In genomic region chr7:132607656-132608055, GRCh38 we compare ENCODE assay signal across 22 cellular contexts. TPM values are rescaled to one million over a fixed set of nuclear protein-coding genes. Genes with fewer than 3 reads are reported as not detected.
DNase-seq lines count a peak whose midpoint lies in the region; ATAC-seq, FAIRE-seq and TF ChIP-seq lines count a peak whose summit lies in the region.
"Had no signal": no experiment of that assay in that cellular context is flagged by ENCODE, and none has a peak within 500 bp of the region (broad histone marks: within the 10 kb centered on the region; RNA-seq: fewer than 3 reads in every experiment).

No MANE protein-coding gene starts in this region.

- H2BK12ac ChIP-seq in neuronal stem cell (ENCODE audit: low read length): no peak overlapping the region

- in situ Hi-C loops in IMR-90 (cut with MboI; ENCODE audit: low sequenced_read_pairs): no loop called here

- 0 out of 2 replicates have a peak, but pooled peaks cover 4% of the 10 kb centered on the region for H3K9me2 ChIP-seq in Karpas-422 (replicated peaks; ENCODE audit: insufficient read depth, low read length)

- H3K4me2 ChIP-seq in IMR-90 (ENCODE audit: low read depth, low read length): no peak overlapping the region
- no peak overlapping the region for H3K4me2 ChIP-seq in neuronal stem cell (ENCODE audit: insufficient read depth, low read length, poor library complexity, severe bottlenecking)
- H3K4me2 ChIP-seq in Karpas-422 (ENCODE audit: low read depth, low read length, poor library complexity, severe bottlenecking): no peak overlapping the region
- H3K4me2 ChIP-seq: A549; BLaER1 treated with 17β-estradiol and CSF1 and Interleukin-3, amounts not matched to agents 10 nM and 100 nM had no signal

- H2AK9ac ChIP-seq in IMR-90 (replicated peaks; ENCODE audit: low read depth, low read length, poor library complexity): no peak overlapping the region

- no peaks in the 10 kb centered on the region for H3K36me3 Mint-ChIP-seq in Calu3 (ENCODE audit: insufficient read depth, unreplicated experiment)
- H3K36me3 Mint-ChIP-seq in CD4-positive, alpha-beta memory T cell: no peaks in the 10 kb centered on the region
- H3K36me3 Mint-ChIP-seq: CD14-positive monocyte had no signal

- no peaks in the 10 kb centered on the region for H3K27me3 ChIP-seq in IMR-90 (ENCODE audit: control insufficient read depth, insufficient read depth, low read length)
- H3K27me3 ChIP-seq in neuronal stem cell (ENCODE audit: control insufficient read depth in 3 of 3, insufficient read depth in 3 of 3, low read depth in 1 of 3, low read length in 3 of 3): no peaks in the 10 kb centered on the region
- no peaks in the 10 kb centered on the region for H3K27me3 ChIP-seq in Karpas-422 (ENCODE audit: low read length)
- no peaks in the 10 kb centered on the region for H3K27me3 ChIP-seq in CD4-positive, alpha-beta memory T cell (ENCODE audit: insufficient read depth, low read length)
- H3K27me3 ChIP-seq: BE2C; BLaER1 treated with 17β-estradiol and CSF1 and Interleukin-3, amounts not matched to agents 10 nM and 100 nM had no signal

- H4K5ac ChIP-seq in IMR-90 (ENCODE audit: low read depth, low read length): no peak overlapping the region

- H3K4me1 ChIP-seq in IMR-90 (ENCODE audit: control insufficient read depth, insufficient read depth, low read length): no peaks in the 10 kb centered on the region
- H3K4me1 ChIP-seq in neuronal stem cell (ENCODE audit: control insufficient read depth in 2 of 2, insufficient read depth in 1 of 2, low read depth in 1 of 2, low read length in 2 of 2): peaks cover 0 to 3% of the 10 kb centered on the region in 2 donors
- no peaks in the 10 kb centered on the region for H3K4me1 ChIP-seq in Karpas-422 (ENCODE audit: low read length)
- no peaks in the 10 kb centered on the region for H3K4me1 ChIP-seq in CD4-positive, alpha-beta memory T cell (ENCODE audit: insufficient read depth, low read length)
- H3K4me1 ChIP-seq: A549, BE2C had no signal

- intact Hi-C loops in IMR-90 (cut with micrococcal nuclease): no loop called here
- intact Hi-C loops in Calu3 (cut with micrococcal nuclease; ENCODE audit: unreplicated experiment): no loop called here
- intact Hi-C loops in CD4-positive, alpha-beta memory T cell (cut with micrococcal nuclease): no loop called here

- H3K4me3 ChIP-seq in IMR-90 (ENCODE audit: insufficient read depth, low read depth, low read length) (no peak overlapping the region), neuronal stem cell (ENCODE audit: low read length in 2 of 2) (peak overlapping the region in 1 of 2 donors; percentile 31), Karpas-422 (ENCODE audit: low read length) (no peak overlapping the region)
- H3K4me3 ChIP-seq in CD4-positive, alpha-beta memory T cell (ENCODE audit: low read length in 2 of 2): no peak overlapping the region
- H3K4me3 ChIP-seq: A549; BLaER1 treated with 17β-estradiol and CSF1 and Interleukin-3, amounts not matched to agents 10 nM and 100 nM had no signal

- no peak overlapping the region for H2AFZ ChIP-seq in IMR-90 (replicated peaks; ENCODE audit: low read length, poor library complexity)
- H2AFZ ChIP-seq in neuronal stem cell (ENCODE audit: low read length): no peak overlapping the region
- H2AFZ ChIP-seq in Karpas-422 (ENCODE audit: low read length): no peak overlapping the region

- H3K14ac ChIP-seq in IMR-90 (replicated peaks; ENCODE audit: low read depth, low read length): no peak overlapping the region
- no peak overlapping the region for H3K14ac ChIP-seq in neuronal stem cell (ENCODE audit: low read length)

- H2BK15ac ChIP-seq in IMR-90 (ENCODE audit: low read depth, low read length) (no peak overlapping the region), neuronal stem cell (ENCODE audit: low read length) (no peak overlapping the region)

- peaks cover 49% of the 10 kb centered on the region for H3K27me3 Mint-ChIP-seq in Calu3 (ENCODE audit: unreplicated experiment)
- peaks cover 4 to 8% of the 10 kb centered on the region in 2 donors for H3K27me3 Mint-ChIP-seq in CD4-positive, alpha-beta memory T cell
- H3K27me3 Mint-ChIP-seq: CD4-positive, alpha-beta T cell had no signal

- H3K36me3 ChIP-seq in IMR-90 (ENCODE audit: control insufficient read depth, insufficient read depth, low read length) (no peaks in the 10 kb centered on the region), neuronal stem cell (replicated peaks in 1 of 2; ENCODE audit: control insufficient read depth in 2 of 2, insufficient read depth in 2 of 2, low read length in 2 of 2) (no peaks in the 10 kb centered on the region), Karpas-422 (ENCODE audit: insufficient read depth, low read length) (no peaks in the 10 kb centered on the region)
- H3K36me3 ChIP-seq in CD4-positive, alpha-beta memory T cell (ENCODE audit: insufficient read depth, low read length): no peaks in the 10 kb centered on the region
- H3K36me3 ChIP-seq: BE2C; BLaER1 treated with 17β-estradiol and CSF1 and Interleukin-3, amounts not matched to agents 10 nM and 100 nM had no signal

- H3K9me3 Mint-ChIP-seq in Calu3 (ENCODE audit: low read depth, unreplicated experiment): no peaks in the 10 kb centered on the region
- no peaks in the 10 kb centered on the region for H3K9me3 Mint-ChIP-seq in CD4-positive, alpha-beta memory T cell
- H3K9me3 Mint-ChIP-seq: CD14-positive monocyte; CD4-positive, alpha-beta T cell had no signal

- H4K8ac ChIP-seq in IMR-90 (ENCODE audit: low read depth in 2 of 2, low read length in 2 of 2) (no peak overlapping the region), neuronal stem cell (ENCODE audit: low read depth, low read length) (no peak overlapping the region)

- H3K4me1 Mint-ChIP-seq in Calu3 (ENCODE audit: low read depth, unreplicated experiment): no peaks in the 10 kb centered on the region
- H3K4me1 Mint-ChIP-seq in CD4-positive, alpha-beta memory T cell: no peaks in the 10 kb centered on the region
- H3K4me1 Mint-ChIP-seq: CD14-positive monocyte had no signal

- no peak overlapping the region for H2AK5ac ChIP-seq in IMR-90 (ENCODE audit: low read depth, low read length)
- no peak overlapping the region for H2AK5ac ChIP-seq in neuronal stem cell (ENCODE audit: low read depth, low read length)

- no peaks in the 10 kb centered on the region for H3K79me2 ChIP-seq in Karpas-422 (ENCODE audit: low read length)

- TF ChIP-seq CTCF in IMR-90 (conservative IDR thresholded peaks at IDR 0.05; ENCODE audit: low read depth, low read length) (no peak), Calu3 (IDR thresholded peaks at IDR 0.05; ENCODE audit: unreplicated experiment) (no peak)

- H3K27ac ChIP-seq in IMR-90 (ENCODE audit: insufficient read depth, low read length): no peak overlapping the region
- no peak overlapping the region for H3K27ac ChIP-seq in neuronal stem cell (replicated peaks; ENCODE audit: low read length)
- H3K27ac ChIP-seq in Karpas-422 (ENCODE audit: low read length): no peak overlapping the region
- H3K27ac ChIP-seq in CD4-positive, alpha-beta memory T cell (ENCODE audit: low read depth, low read length): no peak overlapping the region
- H3K27ac ChIP-seq: A549; BLaER1 treated with 17β-estradiol and CSF1 and Interleukin-3, amounts not matched to agents 10 nM and 100 nM had no signal

- H3K56ac ChIP-seq in IMR-90 (ENCODE audit: extremely low read depth, insufficient read depth, low read length): no peak overlapping the region

- no peak overlapping the region for H3K4ac ChIP-seq in IMR-90 (ENCODE audit: low read depth, low read length)
- no peak overlapping the region for H3K4ac ChIP-seq in neuronal stem cell (ENCODE audit: low read length)

- BruUV-seq in IMR-90 (replicated peaks; lab: Mats Ljungman, UMichigan) (no TSS peak), Calu3 (replicated peaks; lab: Mats Ljungman, UMichigan) (no TSS peak)

- TF ChIP-seq RAD21 in IMR-90 (IDR thresholded peaks at IDR 0.05; ENCODE audit: low read length): no peak

- no peak overlapping the region for H3K4me3 Mint-ChIP-seq in Calu3 (ENCODE audit: low read depth, unreplicated experiment)
- H3K4me3 Mint-ChIP-seq in CD4-positive, alpha-beta memory T cell: no peak overlapping the region
- H3K4me3 Mint-ChIP-seq: CD14-positive monocyte; CD4-positive, alpha-beta T cell had no signal

- H2BK20ac ChIP-seq in IMR-90 (ENCODE audit: low read depth, low read length): no peak overlapping the region

- no peaks in the 10 kb centered on the region for H3K9me3 ChIP-seq in IMR-90 (ENCODE audit: control insufficient read depth, insufficient read depth, low read length)
- no peaks in the 10 kb centered on the region for H3K9me3 ChIP-seq in neuronal stem cell (replicated peaks in 1 of 2; ENCODE audit: control insufficient read depth in 2 of 2, insufficient read depth in 1 of 2, low read depth in 1 of 2, low read length in 2 of 2)
- no peaks in the 10 kb centered on the region for H3K9me3 ChIP-seq in Karpas-422 (ENCODE audit: low read length)
- no peaks in the 10 kb centered on the region for H3K9me3 ChIP-seq in CD4-positive, alpha-beta memory T cell (ENCODE audit: control insufficient read depth in 1 of 2, low read length in 2 of 2)
- H3K9me3 ChIP-seq: A549; BE2C; BLaER1 treated with 17β-estradiol and CSF1 and Interleukin-3, amounts not matched to agents 10 nM and 100 nM had no signal

- no peaks in the 10 kb centered on the region for H4K20me1 ChIP-seq in IMR-90 (ENCODE audit: insufficient read depth, low read length)
- no peaks in the 10 kb centered on the region for H4K20me1 ChIP-seq in Karpas-422 (ENCODE audit: insufficient read depth, low read depth, low read length)
- H4K20me1 ChIP-seq: BLaER1 treated with 17β-estradiol and CSF1 and Interleukin-3, amounts not matched to agents 10 nM and 100 nM had no signal

- H2BK120ac ChIP-seq in IMR-90 (ENCODE audit: low read depth, low read length): no peak overlapping the region
- H2BK120ac ChIP-seq in neuronal stem cell (ENCODE audit: low read depth, low read length): no peak overlapping the region

- CTCF ChIA-PET in IMR-90 (lab: Yijun Ruan, JAX): no interaction called here
- CTCF ChIA-PET in Calu3 (lab: Charles Lee): no interaction called here
- CTCF ChIA-PET in CD4-positive, alpha-beta memory T cell (lab: Charles Lee; ENCODE audit: partially characterized antibody): no interaction called here

- dilution Hi-C loops in IMR-90 (cut with HindIII; ENCODE audit: low sequenced_read_pairs, unreplicated experiment): no loop called here

- H3K9me1 ChIP-seq in IMR-90 (ENCODE audit: insufficient read depth, low read length): no peaks in the 10 kb centered on the region

- DNase-seq in GM12891 (ENCODE audit: insufficient read length, low spot score): no peak
- no peak for DNase-seq in IMR-90
- no peak for DNase-seq in neuronal stem cell (ENCODE audit: low spot score)
- DNase-seq in Calu3: no peak
- no peak for DNase-seq in Karpas-422
- DNase-seq in CD4-positive, alpha-beta memory T cell: no peak
- DNase-seq: 8988T; ACHN; AML-193; BE2C; CD4-positive, alpha-beta T cell; COR-L47; DMS153; DND-41; GOT3; H7; HCEC 1CT had no signal

- H3K18ac ChIP-seq in IMR-90 (ENCODE audit: low read depth, low read length) (no peak overlapping the region), neuronal stem cell (ENCODE audit: low read length) (no peak overlapping the region)

- POLR2A ChIA-PET in IMR-90 (lab: Charles Lee; ENCODE audit: unreplicated experiment): no interaction called here
- POLR2A ChIA-PET in CD4-positive, alpha-beta memory T cell (lab: Charles Lee; ENCODE audit: partially characterized antibody): no interaction called here

- H2BK5ac ChIP-seq in IMR-90 (ENCODE audit: low read depth, low read length, poor library complexity, severe bottlenecking): peak overlapping the region; percentile 19
- no peak overlapping the region for H2BK5ac ChIP-seq in neuronal stem cell (ENCODE audit: low read length)

- peak; percentile 31 for FAIRE-seq in GM12891 (lab: Jason Lieb, UNC)
- FAIRE-seq: A549, G401.6, GM19239 had no signal

- H3K23ac ChIP-seq in IMR-90 (ENCODE audit: low read depth, low read length) (no peak overlapping the region), neuronal stem cell (ENCODE audit: low read depth, low read length, poor library complexity) (peak overlapping the region; percentile 36)

- 83% methylated on average over 1 of the region's 2 CpGs; no CpG with 5 or more reads in 1 of the 2 experiments for WGBS in IMR-90 (ENCODE audit: extremely low coverage in 2 of 2, insufficient read length in 1 of 2), 2 experiments
- WGBS in neuronal stem cell (ENCODE audit: extremely low coverage in 2 of 2, insufficient read length in 2 of 2, insufficient replicate concordance in 1 of 2), 2 donors: 100% methylated on average over 1 of the region's 2 CpGs; no CpG with 5 or more reads in 1 of the 2 donors

- ATAC-seq in IMR-90 (ENCODE audit: low read depth): no peak
- ATAC-seq: A549 had no signal

- H4K91ac ChIP-seq in IMR-90 (ENCODE audit: insufficient read depth, low read depth, low read length): no peak overlapping the region
- H4K91ac ChIP-seq in neuronal stem cell (ENCODE audit: low read depth, low read length, poor library complexity): no peak overlapping the region

- TF ChIP-seq POLR2A in GM12891 (IDR thresholded peaks at IDR 0.05; ENCODE audit: low read depth, low read length): no peak
- TF ChIP-seq POLR2A in IMR-90 (IDR thresholded peaks at IDR 0.05; ENCODE audit: low read depth, low read length): no peak

- no peak overlapping the region for H3K27ac Mint-ChIP-seq in Calu3 (ENCODE audit: unreplicated experiment)
- H3K27ac Mint-ChIP-seq in CD4-positive, alpha-beta memory T cell: no peak overlapping the region
- H3K27ac Mint-ChIP-seq: CD14-positive monocyte; CD4-positive, alpha-beta T cell had no signal

- no peaks in the 10 kb centered on the region for H3K79me1 ChIP-seq in IMR-90 (ENCODE audit: low read depth in 1 of 2, low read length in 2 of 2)
- no peaks in the 10 kb centered on the region for H3K79me1 ChIP-seq in neuronal stem cell (ENCODE audit: low read depth, low read length)

- H3K9ac ChIP-seq in IMR-90 (ENCODE audit: low read depth, low read length): no peak overlapping the region
- H3K9ac ChIP-seq in neuronal stem cell (ENCODE audit: low read depth, low read length, poor library complexity): no peak overlapping the region
- H3K9ac ChIP-seq in Karpas-422 (ENCODE audit: low read length): no peak overlapping the region
- H3K9ac ChIP-seq: BLaER1 treated with 17β-estradiol and CSF1 and Interleukin-3, amounts not matched to agents 10 nM and 100 nM had no signal

RNA-seq across cellular contexts. Expression of gene PLXNA4, which starts 31.4 kb away (rescaled TPM):
- not detected for polyA plus RNA-seq in GM12891 (2012; ENCODE audit: low read depth, missing spikeins)
- under 0.01 TPM in 2 replicates for total RNA-seq in IMR-90 (2012; rRNA removed)
- under 0.01 and 0.01 TPM in 2 replicates for polyA plus RNA-seq in IMR-90 (2012; rRNA removed)
- polyA plus RNA-seq in IMR-90 (2012; cell fraction: cytosol; rRNA removed): under 0.01 TPM in 1 of 2 replicates, not detected in the other
- polyA plus RNA-seq in IMR-90 (2012; cell fraction: nucleus; rRNA removed; ENCODE audit: low replicate concordance): under 0.01 and 0.01 TPM in 2 replicates
- polyA plus RNA-seq in neuronal stem cell (2013, experiment 1 of 2): 0.11 TPM
- polyA plus RNA-seq in neuronal stem cell (2013, experiment 2 of 2): 0.18 TPM
- 0.24 TPM in 1 of 2 replicates, not detected in the other for total RNA-seq in Calu3 (2022)
- total RNA-seq in Karpas-422 (2014; rRNA removed; shearing (Covaris generic); ENCODE audit: low replicate concordance): 0.29 and 0.48 TPM in 2 replicates
- total RNA-seq in CD4-positive, alpha-beta memory T cell: under 1 TPM; 0.06 to 0.22 TPM
- polyA plus RNA-seq in CD4-positive, alpha-beta memory T cell: under 1 TPM; 0.93 to 0.94 TPM
- polyA plus RNA-seq: CD14-positive monocyte had no signal
